20 cellular contexts compared by ENCODE assay signal in the genomic region with DNA sequence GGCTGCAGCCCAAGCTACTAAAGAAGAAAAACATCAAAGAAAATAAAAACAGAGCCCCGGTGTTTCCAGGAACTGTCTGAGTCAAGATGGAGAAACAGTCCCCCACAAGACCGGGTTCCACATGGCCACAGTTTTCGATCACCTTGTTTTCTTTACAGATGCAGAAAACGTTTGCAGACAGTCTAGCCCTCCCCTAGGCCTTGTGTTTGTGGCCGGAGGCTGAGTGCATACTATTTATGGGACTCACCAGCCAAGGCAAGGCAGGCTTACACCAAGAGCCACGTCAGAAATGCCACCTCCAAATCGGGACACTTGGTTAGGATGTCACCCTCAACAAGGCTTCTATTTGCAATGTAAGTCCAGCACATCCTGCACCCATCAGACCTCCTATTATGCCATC.
"Had no signal": no experiment of that assay in that cellular context is flagged by ENCODE, and none has a peak within 500 bp of the region (broad histone marks: within the 10 kb centered on the region; RNA-seq: fewer than 3 reads in every experiment).

No MANE protein-coding gene starts in this region.

- H3K27ac ChIP-seq: adrenal gland, suprapubic skin, WERI-Rb-1 had no signal

- H3K4me1 ChIP-seq: adrenal gland, stomach, suprapubic skin had no signal

- H3K9me3 ChIP-seq: adrenal gland, stomach, suprapubic skin had no signal

- H3K36me3 ChIP-seq: adrenal gland, neural progenitor cell, stomach, WERI-Rb-1 had no signal

- H3K27me3 ChIP-seq: adrenal gland, dorsolateral prefrontal cortex, neural progenitor cell, stomach, suprapubic skin had no signal

- H3K4me3 ChIP-seq: adrenal gland, dorsolateral prefrontal cortex, neural progenitor cell, stomach, suprapubic skin had no signal

- ATAC-seq: activated CD8-positive, alpha-beta memory T cell treated with anti-CD3 and anti-CD28 coated beads, Interleukin-2, amount 10 ng/mL, durations not matched to agents 7 days and 5 days; activated CD8-positive, alpha-beta T cell treated with anti-CD3 and anti-CD28 coated beads for 36 hours; effector memory CD8-positive, alpha-beta T cell; esophagus mucosa; SK-N-SH treated with all-trans-retinoic acid at 6 μM for 48 hours; stimulated activated effector memory CD8-positive, alpha-beta T cell treated with anti-CD3 and anti-CD28 coated beads, Interleukin-12 subunit alpha, Interleukin-12 subunit beta, amount 100 ng/mL, for 72 hours; T-cell had no signal

- H3K9ac ChIP-seq: neural progenitor cell had no signal

- DNase-seq: activated CD4-positive, alpha-beta T cell treated with anti-CD3 and anti-CD28 coated beads, Interleukin-2, amount 10 ng/mL, durations not matched to agents 7 days and 5 days; activated CD4-positive, CD25-positive, alpha-beta regulatory T cell treated with anti-CD3 and anti-CD28 coated beads, Interleukin-2, amount 50 U/mL, for 72 hours; activated CD8-positive, alpha-beta memory T cell treated with anti-CD3 and anti-CD28 coated beads, Interleukin-2, amount 10 ng/mL, durations not matched to agents 7 days and 5 days; activated CD8-positive, alpha-beta T cell treated with anti-CD3 and anti-CD28 coated beads for 36 hours; activated gamma-delta T cell treated with Interleukin-2 at 50 U/mL for 16 hours; adrenal gland; dorsolateral prefrontal cortex; effector memory CD8-positive, alpha-beta T cell; foreskin melanocyte; hippocampal formation; retina; stimulated activated CD4-positive, alpha-beta T cell treated with anti-CD3 and anti-CD28 coated beads, Interleukin-2, amount 100 ng/mL, for 24 hours; stomach; T-cell; WERI-Rb-1 had no signal
